8 cellular contexts compared by ENCODE assay signal in the genomic region with DNA sequence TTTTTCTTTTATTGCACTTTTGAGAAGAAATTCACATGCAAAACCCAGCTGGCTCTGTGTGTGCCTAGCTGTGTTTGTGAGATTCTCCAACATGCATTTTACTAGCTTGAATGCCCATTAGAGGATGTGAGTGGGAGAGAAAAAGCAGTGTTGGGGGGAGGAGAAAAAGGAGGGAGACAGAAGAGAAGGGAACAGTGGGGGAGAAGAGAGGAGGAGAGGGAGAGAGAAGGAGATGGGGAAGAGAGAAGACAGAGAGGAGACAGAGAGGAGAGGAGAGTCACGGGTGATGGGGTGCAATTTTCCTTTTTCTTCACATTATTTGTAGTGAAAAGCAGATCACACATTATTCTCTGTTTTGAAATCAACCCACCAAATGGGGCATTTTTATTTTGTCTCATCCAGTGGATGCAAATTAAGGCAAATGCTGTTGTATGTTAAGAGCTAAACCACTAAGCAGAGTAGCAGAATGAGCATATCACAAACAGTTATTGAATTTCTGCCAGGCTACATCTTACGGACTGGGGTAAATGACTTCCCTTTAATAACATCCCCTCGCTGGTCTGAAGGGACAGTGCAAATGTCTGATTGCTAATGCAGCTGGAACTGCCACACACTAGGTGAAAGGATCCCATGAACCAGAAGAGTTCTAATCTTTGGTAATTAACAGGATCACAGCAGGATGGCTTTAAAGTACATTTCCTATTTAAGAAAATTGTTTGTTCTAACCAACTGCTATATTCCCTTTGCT. TPM values are rescaled to one million over a fixed set of nuclear protein-coding genes. Genes with fewer than 3 reads are reported as not detected.
DNase-seq lines count a peak whose midpoint lies in the region; ATAC-seq and TF ChIP-seq lines count a peak whose summit lies in the region.

No MANE protein-coding gene starts in this region.

- peaks cover 13 to 78% (median 63%) of the 10 kb centered on the region in 7 donors for H3K4me1 Mint-ChIP-seq in naive thymus-derived CD4-positive, alpha-beta T cell

- DNase-seq in naive thymus-derived CD4-positive, alpha-beta T cell, result no peak
- DNase-seq in NCI-H446 treated with DMSO at 0.1 percent for 48 hours (lab: John Stamatoyannopoulos, UW) (no peak), D341Med (ENCODE audit: low spot score) (no peak)

- H3K4me3 Mint-ChIP-seq in naive thymus-derived CD4-positive, alpha-beta T cell, result peak overlapping the region; percentile 84 to 99 (median 98)

- no peak for ATAC-seq in naive thymus-derived CD4-positive, alpha-beta T cell
- ATAC-seq in HG03457 (IDR thresholded peaks at IDR 0.05; ENCODE audit: unreplicated experiment) (no peak), HG03280 (IDR thresholded peaks at IDR 0.05; ENCODE audit: unreplicated experiment) (no peak)

- TF ChIP-seq CTCF in DOHH2 (IDR thresholded peaks at IDR 0.05; ENCODE audit: low read depth, low read length, poor library complexity, severe bottlenecking), result no peak

- H3K36me3 ChIP-seq in DOHH2 (ENCODE audit: control insufficient read depth, low read length) (no peaks in the 10 kb centered on the region), HUES48 (ENCODE audit: control insufficient read depth, insufficient read depth, low read length) (no peaks in the 10 kb centered on the region)
- no peaks in the 10 kb centered on the region for H3K36me3 ChIP-seq in naive thymus-derived CD4-positive, alpha-beta T cell (ENCODE audit: control insufficient read depth in 2 of 3, insufficient read depth in 3 of 3, low read length in 3 of 3)

- no peaks in the 10 kb centered on the region for H3K9me3 Mint-ChIP-seq in naive thymus-derived CD4-positive, alpha-beta T cell

- peak overlapping the region; percentile 88 to 98 (median 93) for H3K27ac Mint-ChIP-seq in naive thymus-derived CD4-positive, alpha-beta T cell

- no peaks in the 10 kb centered on the region for H3K79me2 ChIP-seq in DOHH2 (ENCODE audit: control insufficient read depth, low read length)

- H3K4me2 ChIP-seq in DOHH2 (ENCODE audit: low read length), result peak overlapping the region; percentile 19

- H3K9me3 ChIP-seq in DOHH2 (ENCODE audit: control insufficient read depth, insufficient read depth, low read length), result no peaks in the 10 kb centered on the region
- no peaks in the 10 kb centered on the region for H3K9me3 ChIP-seq in HUES48 (ENCODE audit: control insufficient read depth, insufficient read depth, low read length)
- no peaks in the 10 kb centered on the region for H3K9me3 ChIP-seq in naive thymus-derived CD4-positive, alpha-beta T cell (ENCODE audit: control insufficient read depth in 2 of 3, low read length in 3 of 3)

- no peaks in the 10 kb centered on the region for H3F3A ChIP-seq in DOHH2 (ENCODE audit: control insufficient read depth, insufficient read depth)

- H4K20me1 ChIP-seq in DOHH2 (ENCODE audit: control insufficient read depth, insufficient read depth, low read depth, low read length), result no peaks in the 10 kb centered on the region

- no peaks in the 10 kb centered on the region for H3K27me3 Mint-ChIP-seq in naive thymus-derived CD4-positive, alpha-beta T cell

- POLR2A ChIA-PET in naive thymus-derived CD4-positive, alpha-beta T cell (lab: Charles Lee), result interaction anchor here (0.5 to 6.1 kb wide), 19 partner anchors 10 to 468 kb away, joined by 3 to 69 read pairs (median 5); no protein-coding TSS in a partner anchor

- intact Hi-C loops in naive thymus-derived CD4-positive, alpha-beta T cell (cut with micrococcal nuclease), result loop anchor here (1.0 to 10.0 kb wide), 12 partner anchors 8 to 1113 kb away; partner anchors contain the start of genes DOCK4 (in 1 of the 2), IMMP2L (in 1 of the 2) and ZNF277 (in 1 of the 2)

- peaks cover 18% of the 10 kb centered on the region for H3K4me1 ChIP-seq in DOHH2 (ENCODE audit: control insufficient read depth, low read length)
- H3K4me1 ChIP-seq in HUES48 (ENCODE audit: control insufficient read depth, insufficient read depth, low read length), result peaks cover 67% of the 10 kb centered on the region
- peaks cover 0 to 7% of the 10 kb centered on the region in 2 donors for H3K4me1 ChIP-seq in naive thymus-derived CD4-positive, alpha-beta T cell (ENCODE audit: control insufficient read depth in 2 of 2, insufficient read depth in 2 of 2, low read length in 2 of 2)

- H3K27me3 ChIP-seq in DOHH2 (ENCODE audit: control insufficient read depth, low read length) (no peaks in the 10 kb centered on the region), HUES48 (ENCODE audit: control insufficient read depth, insufficient read depth, low read length) (no peaks in the 10 kb centered on the region)
- H3K27me3 ChIP-seq in naive thymus-derived CD4-positive, alpha-beta T cell (ENCODE audit: control insufficient read depth in 2 of 2, insufficient read depth in 2 of 2, low read length in 2 of 2), result no peaks in the 10 kb centered on the region

- no peak overlapping the region for H3K27ac ChIP-seq in DOHH2 (ENCODE audit: low read depth, low read length)
- peak overlapping the region; percentile 14 for H3K27ac ChIP-seq in HUES48 (ENCODE audit: low read depth, low read length)
- H3K27ac ChIP-seq in angular gyrus (ENCODE audit: low read depth, low read length), result peak overlapping the region; percentile 61
- H3K27ac ChIP-seq in naive thymus-derived CD4-positive, alpha-beta T cell (ENCODE audit: low read depth, low read length), result peak overlapping the region; percentile 72

- CTCF ChIA-PET in naive thymus-derived CD4-positive, alpha-beta T cell (lab: Charles Lee), result interaction anchor here (0.8 to 1.7 kb wide), 4 partner anchors 8 to 496 kb away, joined by 3 to 5 read pairs (median 4); no protein-coding TSS in a partner anchor

- H3K9me2 ChIP-seq in DOHH2 (replicated peaks; ENCODE audit: control insufficient read depth, low read length), result no peaks in the 10 kb centered on the region

- no peak overlapping the region; the same call in 1 of the 2 replicates for H3K9ac ChIP-seq in HUES48 (ENCODE audit: low read depth, low read length)

- peaks cover 0 to 54% (median 0%) of the 10 kb centered on the region in 5 donors for H3K36me3 Mint-ChIP-seq in naive thymus-derived CD4-positive, alpha-beta T cell

- no peak overlapping the region; the same call in 1 of the 2 replicates for H3K4me3 ChIP-seq in DOHH2 (ENCODE audit: low read length)
- H3K4me3 ChIP-seq in HUES48 (ENCODE audit: low read depth, low read length), result no peak overlapping the region; the same call in 1 of the 2 replicates
- peak overlapping the region; percentile 58 for H3K4me3 ChIP-seq in naive thymus-derived CD4-positive, alpha-beta T cell (ENCODE audit: low read length)

RNA-seq across cellular contexts. Expression of gene LRRN3, which starts 0.9 kb away (rescaled TPM):
- 100 to 1,000 TPM in 3 of 5 experiments, 10 to 100 TPM in 1, 1 to 10 TPM in 1; 7.6 to 288 (median 227) TPM for total RNA-seq in naive thymus-derived CD4-positive, alpha-beta T cell
- polyA plus RNA-seq in naive thymus-derived CD4-positive, alpha-beta T cell, result 100 to 1,000 TPM; 169 to 173 TPM
